ENCODE assay signal across 10 cellular contexts in genomic region chr22:20624161-20624616, GRCh38.
DNase-seq lines count a peak whose midpoint lies in the region; ATAC-seq and TF ChIP-seq lines count a peak whose summit lies in the region.
"Had no signal": no experiment of that assay in that cellular context is flagged by ENCODE, and none has a peak within 500 bp of the region (broad histone marks: within the 10 kb centered on the region; RNA-seq: fewer than 3 reads in every experiment).

No MANE protein-coding gene starts in this region.

- POLR2A ChIA-PET in SK-N-SH (lab: Yijun Ruan, JAX) = no interaction called here

- peak overlapping the region; percentile 41 for H3K27ac Mint-ChIP-seq in T-helper 1 cell treated with Interleukin-12 subunit alpha and Interleukin-12 subunit beta and Interleukin-4 antibody, amounts not matched to agents 30 μg/mL and 1 μg/mL, for 36 hours

- no peak for TF ChIP-seq EP300 in SK-N-SH (IDR thresholded peaks at IDR 0.05; ENCODE audit: borderline replicate concordance in 1 of 2, low read depth in 1 of 2, low read length in 1 of 2)

- H3K9me2 ChIP-seq in SK-N-SH = no peaks in the 10 kb centered on the region

- H3K4me3 ChIP-seq in SK-N-SH (ENCODE audit: low read depth in 2 of 2, low read length in 1 of 2) (no peak overlapping the region), coronary artery (no peak overlapping the region)
- H3K4me3 ChIP-seq: gastrocnemius medialis had no signal

- H3K9me3 ChIP-seq in SK-N-SH = no peaks in the 10 kb centered on the region
- H3K9me3 ChIP-seq: gastrocnemius medialis had no signal

- H3K4me1 ChIP-seq in SK-N-SH (ENCODE audit: control insufficient read depth in 1 of 2, insufficient read depth in 2 of 2, low read depth in 1 of 2, low read length in 1 of 2) = no peaks in the 10 kb centered on the region
- H3K4me1 ChIP-seq: gastrocnemius medialis had no signal

- no peaks in the 10 kb centered on the region for H3F3A ChIP-seq in SK-N-SH (replicated peaks; ENCODE audit: insufficient read depth)

- CTCF ChIA-PET in SK-N-SH (lab: Yijun Ruan, JAX) = no interaction called here

- peak; percentile 54 to 59 for DNase-seq in stimulated activated CD4-positive, alpha-beta T cell treated with anti-CD3 and anti-CD28 coated beads, Interleukin-15, amount 100 ng/mL, for 48 hours (ENCODE audit: low read depth in 2 of 2)
- DNase-seq in SK-N-SH (no peak), NCI-H82 (lab: John Stamatoyannopoulos, UW) (no peak), coronary artery (ENCODE audit: low spot score) (no peak), superior temporal gyrus (ENCODE audit: extremely low spot score) (no peak)
- DNase-seq: gastrocnemius medialis, NCI-H1694 treated with DMSO at 0.1 percent for 48 hours had no signal

- H3K79me2 ChIP-seq in SK-N-SH (ENCODE audit: insufficient read depth) = no peaks in the 10 kb centered on the region

- no peak overlapping the region for H2AFZ ChIP-seq in SK-N-SH (ENCODE audit: low read depth)

- TF ChIP-seq RAD21 in SK-N-SH (IDR thresholded peaks at IDR 0.05; ENCODE audit: low read length) = no peak

- peaks cover 35% of the 10 kb centered on the region for H3K27me3 Mint-ChIP-seq in T-helper 1 cell treated with Interleukin-12 subunit alpha and Interleukin-12 subunit beta and Interleukin-4 antibody, amounts not matched to agents 30 μg/mL and 1 μg/mL, for 36 hours (ENCODE audit: low read depth)

- ATAC-seq in GM18873 (IDR thresholded peaks at IDR 0.05; ENCODE audit: low FRiP score, unreplicated experiment) (peak; percentile 67), HG02571 (IDR thresholded peaks at IDR 0.05; ENCODE audit: unreplicated experiment) (peak; percentile 64)
- ATAC-seq: gastrocnemius medialis had no signal

- no peaks in the 10 kb centered on the region for H3K36me3 ChIP-seq in SK-N-SH (replicated peaks in 1 of 2; ENCODE audit: control insufficient read depth in 1 of 2, insufficient read depth in 2 of 2, low read length in 1 of 2)
- H3K36me3 ChIP-seq: gastrocnemius medialis had no signal

- no peaks in the 10 kb centered on the region for H3K36me3 Mint-ChIP-seq in T-helper 1 cell treated with Interleukin-12 subunit alpha and Interleukin-12 subunit beta and Interleukin-4 antibody, amounts not matched to agents 30 μg/mL and 1 μg/mL, for 36 hours (ENCODE audit: low read depth)

- H3K4me1 Mint-ChIP-seq in T-helper 1 cell treated with Interleukin-12 subunit alpha and Interleukin-12 subunit beta and Interleukin-4 antibody, amounts not matched to agents 30 μg/mL and 1 μg/mL, for 36 hours (ENCODE audit: low read depth) = peaks cover 5% of the 10 kb centered on the region

- H3K9me3 Mint-ChIP-seq in T-helper 1 cell treated with Interleukin-12 subunit alpha and Interleukin-12 subunit beta and Interleukin-4 antibody, amounts not matched to agents 30 μg/mL and 1 μg/mL, for 36 hours = no peaks in the 10 kb centered on the region

- H3K4me2 ChIP-seq in SK-N-SH = no peak overlapping the region

- no peaks in the 10 kb centered on the region for H4K20me1 ChIP-seq in SK-N-SH (ENCODE audit: insufficient read depth)

- H3K27me3 ChIP-seq in SK-N-SH (ENCODE audit: insufficient read depth) = peaks cover 7% of the 10 kb centered on the region; the same call in 1 of the 2 replicates
- H3K27me3 ChIP-seq: gastrocnemius medialis had no signal

- TF ChIP-seq CTCF in SK-N-SH (IDR thresholded peaks at IDR 0.05) (no peak), coronary artery (IDR thresholded peaks at IDR 0.05) (no peak)

- WGBS in SK-N-SH (ENCODE audit: low lambda C conversion rate) = 57% methylated on average over 5 of the region's 5 CpGs

- no peak overlapping the region for H3K9ac ChIP-seq in SK-N-SH

- H3K27ac ChIP-seq in SK-N-SH (ENCODE audit: low read depth in 2 of 2, low read length in 1 of 2) (no peak overlapping the region), coronary artery (no peak overlapping the region)
- H3K27ac ChIP-seq: gastrocnemius medialis had no signal

- H3K4me3 Mint-ChIP-seq in T-helper 1 cell treated with Interleukin-12 subunit alpha and Interleukin-12 subunit beta and Interleukin-4 antibody, amounts not matched to agents 30 μg/mL and 1 μg/mL, for 36 hours = no peak overlapping the region

TF ChIP-seq in SK-N-SH, 30 proteins besides CTCF, POLR2A, EP300 and RAD21:
- TF ChIP-seq RFX5 (IDR thresholded peaks at IDR 0.05; ENCODE audit: low read length) = no peak

Comparison
In these comparisons a context has a peak if more than half of its experiments do, and no peak if none do; other contexts are left out.
1. DNase-seq: peak in stimulated activated CD4-positive, alpha-beta T cell treated with anti-CD3 and anti-CD28 coated beads, Interleukin-15, amount 100 ng/mL, for 48 hours (2 of 2); none in SK-N-SH (single experiment), NCI-H82 (single experiment), coronary artery (single experiment) and superior temporal gyrus (single experiment).